In genomic region chr3:31981206-31982181, GRCh38 we compare ENCODE assay signal across 8 cellular contexts. TPM values are rescaled to one million over a fixed set of nuclear protein-coding genes. Genes with fewer than 3 reads are reported as not detected.
DNase-seq lines count a peak whose midpoint lies in the region; ATAC-seq, FAIRE-seq and TF ChIP-seq lines count a peak whose summit lies in the region.

Gene OSBPL10 (minus strand): TSS chr3:31981262. CDS start chr3:31981179, 83 bp downstream.
Gene ZNF860 (plus strand): TSS chr3:31981750. CDS start chr3:31989080, 7,330 bp downstream.

- H2BK5ac ChIP-seq in IMR-90 (ENCODE audit: low read depth, low read length, poor library complexity, severe bottlenecking): peak within 1 kb of the TSS; percentile 31

- peak within 1 kb of the TSS; percentile 89 for H2AK9ac ChIP-seq in IMR-90 (replicated peaks; ENCODE audit: low read depth, low read length, poor library complexity)

- dilution Hi-C loops in IMR-90 (cut with HindIII; ENCODE audit: low sequenced_read_pairs, unreplicated experiment): no loop called here

- peak within 1 kb of the TSS; percentile 75 to 93; a peak in 3 of 4 replicates for H4K8ac ChIP-seq in IMR-90 (ENCODE audit: low read depth in 2 of 2, low read length in 2 of 2)

- peak within 1 kb of the TSS; percentile 67; the same call in 1 of the 2 replicates for H3K18ac ChIP-seq in IMR-90 (ENCODE audit: low read depth, low read length)

- H3K9ac ChIP-seq in IMR-90 (ENCODE audit: low read depth, low read length) (peak within 1 kb of the TSS; percentile 71), SU-DHL-6 (ENCODE audit: low read length) (peak within 1 kb of the TSS; percentile 96)

- H3K4ac ChIP-seq in IMR-90 (ENCODE audit: low read depth, low read length): peak within 1 kb of the TSS; percentile 77

- no peak for TF ChIP-seq CTCF in A549 (IDR thresholded peaks at IDR 0.05)
- TF ChIP-seq CTCF in IMR-90 (conservative IDR thresholded peaks at IDR 0.05; ENCODE audit: low read depth, low read length): no peak
- TF ChIP-seq CTCF in SU-DHL-6 (IDR thresholded peaks at IDR 0.05; ENCODE audit: insufficient read depth, low read length, poor library complexity, severe bottlenecking): no peak

- H4K5ac ChIP-seq in IMR-90 (ENCODE audit: low read depth, low read length): no peak within 1 kb of the TSS; the same call in 1 of the 2 replicates

- CTCF ChIA-PET in A549 (lab: Yijun Ruan, JAX): interaction anchor here (1.0 to 1.7 kb wide), 6 partner anchors 11 to 257 kb away, joined by 3 to 7 read pairs (median 4); no protein-coding TSS in a partner anchor
- CTCF ChIA-PET in IMR-90 (lab: Yijun Ruan, JAX): no interaction called here

- H2BK15ac ChIP-seq in IMR-90 (ENCODE audit: low read depth, low read length): peak within 1 kb of the TSS; percentile 53; the same call in 1 of the 3 replicates

- H3K27me3 ChIP-seq in IMR-90 (ENCODE audit: control insufficient read depth, insufficient read depth, low read length) (no peaks in the 10 kb centered on the region), SU-DHL-6 (ENCODE audit: low read length) (no peaks in the 10 kb centered on the region)

- no peaks in the 10 kb centered on the region for H3K9me2 ChIP-seq in SU-DHL-6 (replicated peaks; ENCODE audit: insufficient read depth, low read length)

- in situ Hi-C loops in IMR-90 (cut with MboI; ENCODE audit: low sequenced_read_pairs): no loop called here

- H3K79me2 ChIP-seq in SU-DHL-6 (ENCODE audit: insufficient read depth, low read length): peaks cover 98% of the 10 kb centered on the region

- H3K14ac ChIP-seq in IMR-90 (replicated peaks; ENCODE audit: low read depth, low read length): peak within 1 kb of the TSS; percentile 61

- POLR2A ChIA-PET in A549 (lab: Yijun Ruan, JAX): interaction anchor here (0.9 to 2.5 kb wide), 5 partner anchors 11 to 449 kb away, joined by 3 to 13 read pairs (median 5); partner anchors contain the start of gene STT3B
- POLR2A ChIA-PET in IMR-90 (lab: Charles Lee; ENCODE audit: unreplicated experiment): no interaction called here

- peak within 1 kb of the TSS; percentile 94 for H2BK120ac ChIP-seq in IMR-90 (ENCODE audit: low read depth, low read length)

- peak; percentile 84 to 85 for ATAC-seq in A549
- peak; percentile 34 for ATAC-seq in GM18505 (IDR thresholded peaks at IDR 0.05; ENCODE audit: unreplicated experiment)
- peak; percentile 87 for ATAC-seq in IMR-90 (ENCODE audit: low read depth)
- ATAC-seq in HG03457 (IDR thresholded peaks at IDR 0.05; ENCODE audit: unreplicated experiment): no peak

- intact Hi-C loops in IMR-90 (cut with micrococcal nuclease): loop anchor here (1.0 to 10.0 kb wide), 3 partner anchors 12 to 367 kb away; no protein-coding TSS in a partner anchor

- H3K9me1 ChIP-seq in IMR-90 (ENCODE audit: insufficient read depth, low read length): peaks cover 2% of the 10 kb centered on the region; the same call in 1 of the 2 replicates

- H3K9me3 ChIP-seq in A549: 0 out of 3 replicates have a peak, but pooled peaks cover 4% of the 10 kb centered on the region
- H3K9me3 ChIP-seq in IMR-90 (ENCODE audit: control insufficient read depth, insufficient read depth, low read length): no peaks in the 10 kb centered on the region
- H3K9me3 ChIP-seq in SU-DHL-6 (ENCODE audit: insufficient read depth, low read length): no peaks in the 10 kb centered on the region

- whole genome bisulfite sequencing in A549 (ENCODE audit: missing lambda C conversion rate): 12% methylated on average over 39 of the region's 65 CpGs
- 0% methylated on average over 19 of the region's 65 CpGs; no CpG with 5 or more reads in 1 of the 2 experiments for WGBS in IMR-90 (ENCODE audit: extremely low coverage in 2 of 2, insufficient read length in 1 of 2), 2 experiments

- H3K4me3 ChIP-seq in A549 (peak within 1 kb of the TSS; percentile 94), IMR-90 (ENCODE audit: insufficient read depth, low read depth, low read length) (peak within 1 kb of the TSS; percentile 87), SU-DHL-6 (ENCODE audit: insufficient read depth, low read length, poor library complexity, severe bottlenecking) (peak within 1 kb of the TSS; percentile 78), skeletal muscle cell (ENCODE audit: low read depth, low read length) (peak within 1 kb of the TSS; percentile 90)

- peak within 1 kb of the TSS; percentile 93 for H4K91ac ChIP-seq in IMR-90 (ENCODE audit: insufficient read depth, low read depth, low read length)

- no peak for FAIRE-seq in A549 (lab: Jason Lieb, UNC)

- H3K79me1 ChIP-seq in IMR-90 (ENCODE audit: low read depth in 1 of 2, low read length in 2 of 2): peaks cover 6 to 15% of the 10 kb centered on the region in 2 experiments; a peak in 3 of 4 replicates

- H2AK5ac ChIP-seq in IMR-90 (ENCODE audit: low read depth, low read length): 0 out of 2 replicates have a peak within 1 kb of the TSS, but pooled peaks have one; percentile 0

- H4K20me1 ChIP-seq in IMR-90 (ENCODE audit: insufficient read depth, low read length) (no peaks in the 10 kb centered on the region), SU-DHL-6 (ENCODE audit: low read depth, low read length) (no peaks in the 10 kb centered on the region)

- peak; percentile 53 to 81 for DNase-seq in A549 (ENCODE audit: low read depth in 1 of 2, low spot score in 1 of 2)
- DNase-seq in IMR-90: peak; percentile 92
- DNase-seq in cerebellar cortex (ENCODE audit: low spot score): peak; percentile 67
- peak; percentile 47 for DNase-seq in inferior parietal cortex (ENCODE audit: extremely low spot score)
- DNase-seq in skeletal muscle cell (ENCODE audit: low read depth): peak; percentile 80

- H3F3A ChIP-seq in SU-DHL-6 (ENCODE audit: insufficient read depth): peaks cover 31% of the 10 kb centered on the region

- H2AFZ ChIP-seq in IMR-90 (replicated peaks; ENCODE audit: low read length, poor library complexity) (peak within 1 kb of the TSS; percentile 91), SU-DHL-6 (ENCODE audit: low read depth, low read length, severe bottlenecking) (peak within 1 kb of the TSS; percentile 27)

- H3K36me3 ChIP-seq in IMR-90 (ENCODE audit: control insufficient read depth, insufficient read depth, low read length) (no peaks in the 10 kb centered on the region), SU-DHL-6 (ENCODE audit: low read length) (peaks cover 12% of the 10 kb centered on the region)

- peak within 1 kb of the TSS; percentile 41 for H3K23ac ChIP-seq in IMR-90 (ENCODE audit: low read depth, low read length)

- peak within 1 kb of the TSS; percentile 87 for H2BK20ac ChIP-seq in IMR-90 (ENCODE audit: low read depth, low read length)

- TF ChIP-seq POLR2A in A549 (IDR thresholded peaks at IDR 0.05; ENCODE audit: low read length) (peak; percentile 25), GM18505 (IDR thresholded peaks at IDR 0.05; ENCODE audit: borderline replicate concordance, extremely low read depth, insufficient read depth, insufficient read length) (no peak), IMR-90 (IDR thresholded peaks at IDR 0.05; ENCODE audit: low read depth, low read length) (peak; percentile 59)

- TF ChIP-seq RAD21 in A549 (conservative IDR thresholded peaks at IDR 0.05 in 1 of 2, IDR thresholded peaks at IDR 0.05 in 1 of 2) (peak in 1 of 2 experiments; percentile 13; a peak in 1 of 5 replicates), IMR-90 (IDR thresholded peaks at IDR 0.05; ENCODE audit: low read length) (no peak)

- H3K27ac ChIP-seq in A549 (peak within 1 kb of the TSS; percentile 87 to 97), IMR-90 (ENCODE audit: insufficient read depth, low read length) (peak within 1 kb of the TSS; percentile 63), SU-DHL-6 (ENCODE audit: low read depth, low read length) (peak within 1 kb of the TSS; percentile 98)

- H3K4me2 ChIP-seq in A549 (peak within 1 kb of the TSS; percentile 91), IMR-90 (ENCODE audit: low read depth, low read length) (peak within 1 kb of the TSS; percentile 83), SU-DHL-6 (ENCODE audit: low read depth, low read length, poor library complexity, severe bottlenecking) (peak within 1 kb of the TSS; percentile 93)

- BruUV-seq in IMR-90 (replicated peaks; lab: Mats Ljungman, UMichigan): no TSS peak

- peak within 1 kb of the TSS; percentile 49; the same call in 1 of the 2 replicates for H3K56ac ChIP-seq in IMR-90 (ENCODE audit: extremely low read depth, insufficient read depth, low read length)

- no peak for TF ChIP-seq EP300 in A549 (IDR thresholded peaks at IDR 0.05)

- H3K4me1 ChIP-seq in A549: peaks cover 25% of the 10 kb centered on the region
- no peaks in the 10 kb centered on the region; the same call in 1 of the 2 replicates for H3K4me1 ChIP-seq in IMR-90 (ENCODE audit: control insufficient read depth, insufficient read depth, low read length)

TF ChIP-seq in A549, 52 proteins besides CTCF, POLR2A, EP300 and RAD21 (continues in another document):
- peak; percentile 47 for TF ChIP-seq MAX (IDR thresholded peaks at IDR 0.05)

TF ChIP-seq in IMR-90, 13 proteins besides CTCF, POLR2A, EP300 and RAD21 (continues in another document):
- TF ChIP-seq CHD1 (IDR thresholded peaks at IDR 0.05; ENCODE audit: low read depth, low read length) (no peak), CEBPB (IDR thresholded peaks at IDR 0.05; ENCODE audit: low read depth, low read length) (no peak), FOS (IDR thresholded peaks at IDR 0.05; ENCODE audit: low read depth, low read length) (peak; percentile 37; the same call in 1 of the 2 replicates), MXI1 (IDR thresholded peaks at IDR 0.05; ENCODE audit: borderline replicate concordance, low read depth, low read length) (peak; percentile 56; the same call in 1 of the 2 replicates), MAZ (IDR thresholded peaks at IDR 0.05; ENCODE audit: borderline replicate concordance, low read depth, low read length) (peak; percentile 75; the same call in 1 of the 2 replicates)

RNA-seq across cellular contexts. Expression of gene OSBPL10, which starts in this region (rescaled TPM):
- 17.0 and 20.2 TPM in 2 replicates for polyA plus RNA-seq in A549 (2011; rRNA removed)
- 7.7 and 10.9 TPM in 2 replicates for polyA plus RNA-seq in A549 (2012; cell fraction: cytosol; rRNA removed)
- polyA plus RNA-seq in A549 (2012; cell fraction: nucleus; rRNA removed): 9.6 and 17.4 TPM in 2 replicates
- 8.8 to 9.7 TPM (median 9.2 TPM) in 3 replicates for polyA plus RNA-seq in A549 (2017; fragmentation: RNase III; extraction: RNeasy Plus Mini Kit Qiagen cat#74134 plus additional on column Dnase treatment)
- 44.9 and 45.5 TPM in 2 replicates for polyA minus RNA-seq in A549 (2011; rRNA and poly(A)+ RNA removed)
- 7.2 and 9.5 TPM in 2 replicates for total RNA-seq in IMR-90 (2012; rRNA removed)
- polyA plus RNA-seq in IMR-90 (2012; rRNA removed): 8.0 and 10.1 TPM in 2 replicates
- 2.9 and 5.3 TPM in 2 replicates for polyA plus RNA-seq in IMR-90 (2012; cell fraction: cytosol; rRNA removed)
- 8.0 and 8.7 TPM in 2 replicates for polyA plus RNA-seq in IMR-90 (2012; cell fraction: nucleus; rRNA removed; ENCODE audit: low replicate concordance)

RNA-seq across cellular contexts. Expression of gene ZNF860, which starts in this region (rescaled TPM):
- polyA plus RNA-seq in A549 (2011; rRNA removed) (2.4 and 3.0 TPM in 2 replicates), A549 (2017; fragmentation: RNase III; extraction: RNeasy Plus Mini Kit Qiagen cat#74134 plus additional on column Dnase treatment) (1.3 to 1.6 TPM (median 1.6 TPM) in 3 replicates), IMR-90 (2012; rRNA removed) (0.07 and 0.26 TPM in 2 replicates)
- polyA plus RNA-seq in A549 (2012; cell fraction: cytosol; rRNA removed): 0.41 and 0.65 TPM in 2 replicates
- 0.21 and 0.22 TPM in 2 replicates for polyA plus RNA-seq in A549 (2012; cell fraction: nucleus; rRNA removed)
- polyA minus RNA-seq in A549 (2011; rRNA and poly(A)+ RNA removed): 3.3 and 4.1 TPM in 2 replicates
- total RNA-seq in IMR-90 (2012; rRNA removed): 0.18 and 0.56 TPM in 2 replicates
- 0.03 and 0.12 TPM in 2 replicates for polyA plus RNA-seq in IMR-90 (2012; cell fraction: cytosol; rRNA removed)
- polyA plus RNA-seq in IMR-90 (2012; cell fraction: nucleus; rRNA removed; ENCODE audit: low replicate concordance): 0.11 and 0.40 TPM in 2 replicates
